1 cellular context compared by ENCODE assay signal in the genomic region with DNA sequence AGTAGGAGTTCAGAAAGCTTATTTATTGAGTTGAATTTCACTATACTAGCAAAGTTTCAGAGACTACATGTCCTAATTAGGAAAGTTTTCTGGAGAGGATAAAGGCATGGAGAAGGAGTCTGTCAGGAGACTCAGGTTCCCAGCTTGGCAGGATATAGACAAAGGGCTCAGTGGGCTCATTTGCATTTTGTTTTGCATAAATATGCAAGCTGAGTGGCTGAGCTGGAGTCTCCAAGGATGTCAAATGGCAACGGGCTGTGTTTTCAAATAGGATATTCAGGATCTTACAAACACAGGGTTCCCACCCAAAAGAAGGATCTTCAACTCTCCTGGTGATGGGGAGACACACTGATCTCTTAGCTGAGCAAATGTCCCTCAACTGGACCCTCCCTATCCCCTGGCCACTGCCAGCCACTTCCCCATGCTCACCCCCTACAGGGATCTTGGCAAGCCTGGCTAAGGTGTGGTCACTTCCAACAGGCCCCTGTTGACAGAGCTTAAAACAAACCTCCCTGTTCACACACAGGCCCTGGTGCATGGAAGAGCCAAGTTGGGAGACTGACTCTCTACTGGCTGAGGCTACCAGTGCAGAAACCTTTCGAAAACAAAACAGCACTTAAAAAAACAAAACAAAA.
TF ChIP-seq lines count a peak whose summit lies in the region.

No MANE protein-coding gene starts in this region.

TF ChIP-seq in HepG2, 621 proteins besides CTCF, POLR2A, EP300 and RAD21 (continued from another document):
- TF ChIP-seq, protein P1, sequence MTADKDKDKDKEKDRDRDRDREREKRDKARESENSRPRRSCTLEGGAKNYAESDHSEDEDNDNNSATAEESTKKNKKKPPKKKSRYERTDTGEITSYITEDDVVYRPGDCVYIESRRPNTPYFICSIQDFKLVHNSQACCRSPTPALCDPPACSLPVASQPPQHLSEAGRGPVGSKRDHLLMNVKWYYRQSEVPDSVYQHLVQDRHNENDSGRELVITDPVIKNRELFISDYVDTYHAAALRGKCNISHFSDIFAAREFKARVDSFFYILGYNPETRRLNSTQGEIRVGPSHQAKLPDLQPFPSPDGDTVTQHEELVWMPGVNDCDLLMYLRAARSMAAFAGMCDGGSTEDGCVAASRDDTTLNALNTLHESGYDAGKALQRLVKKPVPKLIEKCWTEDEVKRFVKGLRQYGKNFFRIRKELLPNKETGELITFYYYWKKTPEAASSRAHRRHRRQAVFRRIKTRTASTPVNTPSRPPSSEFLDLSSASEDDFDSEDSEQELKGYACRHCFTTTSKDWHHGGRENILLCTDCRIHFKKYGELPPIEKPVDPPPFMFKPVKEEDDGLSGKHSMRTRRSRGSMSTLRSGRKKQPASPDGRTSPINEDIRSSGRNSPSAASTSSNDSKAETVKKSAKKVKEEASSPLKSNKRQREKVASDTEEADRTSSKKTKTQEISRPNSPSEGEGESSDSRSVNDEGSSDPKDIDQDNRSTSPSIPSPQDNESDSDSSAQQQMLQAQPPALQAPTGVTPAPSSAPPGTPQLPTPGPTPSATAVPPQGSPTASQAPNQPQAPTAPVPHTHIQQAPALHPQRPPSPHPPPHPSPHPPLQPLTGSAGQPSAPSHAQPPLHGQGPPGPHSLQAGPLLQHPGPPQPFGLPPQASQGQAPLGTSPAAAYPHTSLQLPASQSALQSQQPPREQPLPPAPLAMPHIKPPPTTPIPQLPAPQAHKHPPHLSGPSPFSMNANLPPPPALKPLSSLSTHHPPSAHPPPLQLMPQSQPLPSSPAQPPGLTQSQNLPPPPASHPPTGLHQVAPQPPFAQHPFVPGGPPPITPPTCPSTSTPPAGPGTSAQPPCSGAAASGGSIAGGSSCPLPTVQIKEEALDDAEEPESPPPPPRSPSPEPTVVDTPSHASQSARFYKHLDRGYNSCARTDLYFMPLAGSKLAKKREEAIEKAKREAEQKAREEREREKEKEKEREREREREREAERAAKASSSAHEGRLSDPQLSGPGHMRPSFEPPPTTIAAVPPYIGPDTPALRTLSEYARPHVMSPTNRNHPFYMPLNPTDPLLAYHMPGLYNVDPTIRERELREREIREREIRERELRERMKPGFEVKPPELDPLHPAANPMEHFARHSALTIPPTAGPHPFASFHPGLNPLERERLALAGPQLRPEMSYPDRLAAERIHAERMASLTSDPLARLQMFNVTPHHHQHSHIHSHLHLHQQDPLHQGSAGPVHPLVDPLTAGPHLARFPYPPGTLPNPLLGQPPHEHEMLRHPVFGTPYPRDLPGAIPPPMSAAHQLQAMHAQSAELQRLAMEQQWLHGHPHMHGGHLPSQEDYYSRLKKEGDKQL (CRISPR knock-in tag; IDR thresholded peaks at IDR 0.05; ENCODE audit: low read depth) = no peak
- TF ChIP-seq EZH2 (conservative IDR thresholded peaks at IDR 0.05; ENCODE audit: low read depth, low read length) (no peak), BCL6 (CRISPR knock-in tag; IDR thresholded peaks at IDR 0.05) (no peak), MYNN (CRISPR knock-in tag; IDR thresholded peaks at IDR 0.05; ENCODE audit: low read depth) (no peak), SMARCC2 (IDR thresholded peaks at IDR 0.05) (no peak), ZNF678 (CRISPR knock-in tag; IDR thresholded peaks at IDR 0.05) (no peak), IKZF1 (IDR thresholded peaks at IDR 0.05) (no peak), PAX8 (CRISPR knock-in tag; IDR thresholded peaks at IDR 0.05; ENCODE audit: borderline replicate concordance) (no peak), ZNF367 (CRISPR knock-in tag; IDR thresholded peaks at IDR 0.05; ENCODE audit: borderline replicate concordance) (no peak), ZSCAN25 (CRISPR knock-in tag; IDR thresholded peaks at IDR 0.05) (no peak), ZNF570 (CRISPR knock-in tag; IDR thresholded peaks at IDR 0.05; ENCODE audit: borderline replicate concordance) (no peak), ZNF747 (CRISPR knock-in tag; IDR thresholded peaks at IDR 0.05; ENCODE audit: borderline replicate concordance) (no peak)
- TF ChIP-seq, protein P2, sequence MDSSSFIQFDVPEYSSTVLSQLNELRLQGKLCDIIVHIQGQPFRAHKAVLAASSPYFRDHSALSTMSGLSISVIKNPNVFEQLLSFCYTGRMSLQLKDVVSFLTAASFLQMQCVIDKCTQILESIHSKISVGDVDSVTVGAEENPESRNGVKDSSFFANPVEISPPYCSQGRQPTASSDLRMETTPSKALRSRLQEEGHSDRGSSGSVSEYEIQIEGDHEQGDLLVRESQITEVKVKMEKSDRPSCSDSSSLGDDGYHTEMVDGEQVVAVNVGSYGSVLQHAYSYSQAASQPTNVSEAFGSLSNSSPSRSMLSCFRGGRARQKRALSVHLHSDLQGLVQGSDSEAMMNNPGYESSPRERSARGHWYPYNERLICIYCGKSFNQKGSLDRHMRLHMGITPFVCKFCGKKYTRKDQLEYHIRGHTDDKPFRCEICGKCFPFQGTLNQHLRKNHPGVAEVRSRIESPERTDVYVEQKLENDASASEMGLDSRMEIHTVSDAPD (CRISPR knock-in tag; IDR thresholded peaks at IDR 0.05) = no peak
- TF ChIP-seq, protein P3, sequence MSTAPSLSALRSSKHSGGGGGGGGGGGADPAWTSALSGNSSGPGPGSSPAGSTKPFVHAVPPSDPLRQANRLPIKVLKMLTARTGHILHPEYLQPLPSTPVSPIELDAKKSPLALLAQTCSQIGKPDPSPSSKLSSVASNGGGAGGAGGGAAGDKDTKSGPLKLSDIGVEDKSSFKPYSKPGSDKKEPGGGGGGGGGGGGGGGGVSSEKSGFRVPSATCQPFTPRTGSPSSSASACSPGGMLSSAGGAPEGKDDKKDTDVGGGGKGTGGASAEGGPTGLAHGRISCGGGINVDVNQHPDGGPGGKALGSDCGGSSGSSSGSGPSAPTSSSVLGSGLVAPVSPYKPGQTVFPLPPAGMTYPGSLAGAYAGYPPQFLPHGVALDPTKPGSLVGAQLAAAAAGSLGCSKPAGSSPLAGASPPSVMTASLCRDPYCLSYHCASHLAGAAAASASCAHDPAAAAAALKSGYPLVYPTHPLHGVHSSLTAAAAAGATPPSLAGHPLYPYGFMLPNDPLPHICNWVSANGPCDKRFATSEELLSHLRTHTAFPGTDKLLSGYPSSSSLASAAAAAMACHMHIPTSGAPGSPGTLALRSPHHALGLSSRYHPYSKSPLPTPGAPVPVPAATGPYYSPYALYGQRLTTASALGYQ (CRISPR knock-in tag; IDR thresholded peaks at IDR 0.05) = no peak
- TF ChIP-seq, protein P4, sequence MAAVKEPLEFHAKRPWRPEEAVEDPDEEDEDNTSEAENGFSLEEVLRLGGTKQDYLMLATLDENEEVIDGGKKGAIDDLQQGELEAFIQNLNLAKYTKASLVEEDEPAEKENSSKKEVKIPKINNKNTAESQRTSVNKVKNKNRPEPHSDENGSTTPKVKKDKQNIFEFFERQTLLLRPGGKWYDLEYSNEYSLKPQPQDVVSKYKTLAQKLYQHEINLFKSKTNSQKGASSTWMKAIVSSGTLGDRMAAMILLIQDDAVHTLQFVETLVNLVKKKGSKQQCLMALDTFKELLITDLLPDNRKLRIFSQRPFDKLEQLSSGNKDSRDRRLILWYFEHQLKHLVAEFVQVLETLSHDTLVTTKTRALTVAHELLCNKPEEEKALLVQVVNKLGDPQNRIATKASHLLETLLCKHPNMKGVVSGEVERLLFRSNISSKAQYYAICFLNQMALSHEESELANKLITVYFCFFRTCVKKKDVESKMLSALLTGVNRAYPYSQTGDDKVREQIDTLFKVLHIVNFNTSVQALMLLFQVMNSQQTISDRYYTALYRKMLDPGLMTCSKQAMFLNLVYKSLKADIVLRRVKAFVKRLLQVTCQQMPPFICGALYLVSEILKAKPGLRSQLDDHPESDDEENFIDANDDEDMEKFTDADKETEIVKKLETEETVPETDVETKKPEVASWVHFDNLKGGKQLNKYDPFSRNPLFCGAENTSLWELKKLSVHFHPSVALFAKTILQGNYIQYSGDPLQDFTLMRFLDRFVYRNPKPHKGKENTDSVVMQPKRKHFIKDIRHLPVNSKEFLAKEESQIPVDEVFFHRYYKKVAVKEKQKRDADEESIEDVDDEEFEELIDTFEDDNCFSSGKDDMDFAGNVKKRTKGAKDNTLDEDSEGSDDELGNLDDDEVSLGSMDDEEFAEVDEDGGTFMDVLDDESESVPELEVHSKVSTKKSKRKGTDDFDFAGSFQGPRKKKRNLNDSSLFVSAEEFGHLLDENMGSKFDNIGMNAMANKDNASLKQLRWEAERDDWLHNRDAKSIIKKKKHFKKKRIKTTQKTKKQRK (IDR thresholded peaks at IDR 0.05; ENCODE audit: low read length) = no peak
TF ChIP-seq in HepG2: peak in this region for 0.
